Comparison of ENCODE assay signal across 8 cellular contexts in the genomic region with DNA sequence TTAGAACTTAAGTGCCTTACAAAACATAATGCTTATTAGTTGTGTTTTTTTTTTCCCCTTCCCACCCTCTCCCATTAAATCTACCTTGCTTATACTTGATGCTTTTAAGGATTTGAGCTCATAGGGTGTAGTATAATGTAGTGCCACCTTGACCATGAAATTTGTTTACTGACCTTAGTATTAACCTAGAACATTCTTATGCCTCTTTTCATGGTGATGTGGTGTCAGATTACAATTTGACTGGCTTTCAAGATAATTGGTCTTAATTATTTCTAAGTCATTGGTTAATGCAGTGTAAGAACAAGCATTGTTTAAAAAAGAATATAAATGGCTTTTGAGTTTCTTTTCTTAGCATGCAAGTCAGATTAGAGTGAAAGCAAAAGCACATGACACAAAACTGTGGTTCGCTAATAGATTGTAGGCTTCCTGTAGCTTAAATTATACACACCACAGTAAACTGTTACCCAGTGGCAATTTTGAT.
DNase-seq lines count a peak whose midpoint lies in the region; ATAC-seq and TF ChIP-seq lines count a peak whose summit lies in the region.

No MANE protein-coding gene starts in this region.

- no peak overlapping the region for H3K4me2 ChIP-seq in PC-3 (ENCODE audit: low read length)

- H3K4me3 ChIP-seq in PC-3 (ENCODE audit: low read length): no peak overlapping the region

- no peaks in the 10 kb centered on the region for H3K36me3 ChIP-seq in PC-3 (ENCODE audit: low read depth, low read length)

- no peaks in the 10 kb centered on the region for H4K20me1 ChIP-seq in PC-3 (ENCODE audit: low read length)

- peaks cover 7% of the 10 kb centered on the region; the same call in 1 of the 2 replicates for H3K4me1 ChIP-seq in PC-3 (ENCODE audit: insufficient read depth, low read length)

- H3F3A ChIP-seq in PC-3 (ENCODE audit: low read length, unreplicated experiment): no peaks in the 10 kb centered on the region

- H3K79me2 ChIP-seq in PC-3 (ENCODE audit: low read length): no peaks in the 10 kb centered on the region

- no peaks in the 10 kb centered on the region for H3K9me3 Mint-ChIP-seq in activated T-cell treated with anti-CD3 and anti-CD28 coated beads, Interleukin-2, amount 50 U/mL, for 24 hours

- ATAC-seq in HG02870 (IDR thresholded peaks at IDR 0.05; ENCODE audit: unreplicated experiment): peak; percentile 62
- ATAC-seq in PC-3: no peak

- no peaks in the 10 kb centered on the region for H3K36me3 Mint-ChIP-seq in activated T-cell treated with anti-CD3 and anti-CD28 coated beads, Interleukin-2, amount 50 U/mL, for 24 hours (ENCODE audit: low read depth)

- no peak overlapping the region for H3K9ac ChIP-seq in PC-3 (ENCODE audit: low read length)

- H3K4me3 Mint-ChIP-seq in activated T-cell treated with anti-CD3 and anti-CD28 coated beads, Interleukin-2, amount 50 U/mL, for 24 hours: peak overlapping the region; percentile 37

- POLR2A ChIA-PET in PC-3 (lab: Charles Lee; ENCODE audit: unreplicated experiment): no interaction called here

- DNase-seq in activated T-cell treated with anti-CD3 and anti-CD28 coated beads, Interleukin-2, amount 50 U/mL, for 24 hours: no peak
- DNase-seq in activated T-cell treated with anti-CD3 and anti-CD28 coated beads, Interleukin-2, amount 50 U/mL, for 1 hour: no peak
- DNase-seq in NCI-H69 (lab: John Stamatoyannopoulos, UW) (peak; percentile 85), foreskin melanocyte (peak; percentile 59), PC-3 (no peak), NCI-H2029 treated with DMSO at 0.1 percent for 48 hours (lab: John Stamatoyannopoulos, UW) (no peak), amniotic stem cell (lab: John Stamatoyannopoulos, UW) (no peak)

- no peaks in the 10 kb centered on the region for H3K27me3 Mint-ChIP-seq in activated T-cell treated with anti-CD3 and anti-CD28 coated beads, Interleukin-2, amount 50 U/mL, for 24 hours

- H3K27me3 ChIP-seq in PC-3 (ENCODE audit: low read length): no peaks in the 10 kb centered on the region

- CTCF ChIA-PET in PC-3 (lab: Charles Lee): no interaction called here

- no peak for TF ChIP-seq CTCF in PC-3 (conservative IDR thresholded peaks at IDR 0.05; ENCODE audit: low read depth, low read length)

- no peaks in the 10 kb centered on the region for H3K9me2 ChIP-seq in PC-3 (replicated peaks; ENCODE audit: low read length)

- peaks cover 92% of the 10 kb centered on the region for H3K4me1 Mint-ChIP-seq in activated T-cell treated with anti-CD3 and anti-CD28 coated beads, Interleukin-2, amount 50 U/mL, for 24 hours (ENCODE audit: low read depth)

- no peak overlapping the region for H2AFZ ChIP-seq in PC-3 (ENCODE audit: low read length)

- H3K27ac ChIP-seq in PC-3 (ENCODE audit: low read length): no peak overlapping the region

- intact Hi-C loops in PC-3 (cut with micrococcal nuclease): no loop called here

- peak overlapping the region; percentile 89 for H3K27ac Mint-ChIP-seq in activated T-cell treated with anti-CD3 and anti-CD28 coated beads, Interleukin-2, amount 50 U/mL, for 24 hours

- no TSS peak for BruUV-seq in PC-3 (replicated peaks; lab: Mats Ljungman, UMichigan)

- H3K9me3 ChIP-seq in PC-3 (ENCODE audit: low read length): no peaks in the 10 kb centered on the region

Comparison
In these comparisons a context has a peak if more than half of its experiments do, and no peak if none do; other contexts are left out.
1. DNase-seq: peak in NCI-H69 (single experiment) and foreskin melanocyte (single experiment); none in activated T-cell treated with anti-CD3 and anti-CD28 coated beads, Interleukin-2, amount 50 U/mL, for 24 hours (single experiment), activated T-cell treated with anti-CD3 and anti-CD28 coated beads, Interleukin-2, amount 50 U/mL, for 1 hour (single experiment), PC-3 (single experiment), NCI-H2029 treated with DMSO at 0.1 percent for 48 hours (single experiment) and amniotic stem cell (single experiment).